9 cellular contexts compared by ENCODE assay signal in the genomic region with DNA sequence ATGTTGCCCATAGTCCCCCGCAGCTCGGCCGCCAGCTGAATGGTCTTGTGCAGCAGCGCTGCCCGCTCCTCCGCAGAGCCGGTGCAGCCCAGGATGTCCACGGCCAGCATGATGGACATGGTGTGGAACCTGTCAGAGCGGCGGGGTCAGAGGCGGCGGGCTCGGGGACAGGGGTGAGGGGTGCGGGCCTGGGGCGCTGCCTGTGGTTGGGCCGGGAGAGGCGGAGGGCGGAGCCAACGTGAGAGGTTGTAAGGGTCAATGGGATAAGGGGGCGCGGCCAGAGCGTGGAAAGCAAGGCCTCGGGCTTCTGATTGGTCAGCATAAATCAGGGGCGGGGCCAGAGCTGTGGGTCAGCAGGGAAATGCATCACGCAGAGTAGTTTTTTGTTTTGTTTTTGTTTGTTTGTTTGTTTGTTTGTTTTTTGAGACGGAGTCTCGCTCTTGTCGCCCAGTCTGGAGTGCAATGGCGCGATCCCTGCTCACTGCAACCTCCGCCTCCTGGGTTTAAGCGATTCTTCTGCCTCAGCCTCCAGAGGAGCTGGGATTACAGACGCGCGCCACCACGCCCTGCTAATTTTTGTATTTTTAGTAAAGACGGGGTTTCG. TPM values are rescaled to one million over a fixed set of nuclear protein-coding genes. Genes with fewer than 3 reads are reported as not detected.
A peak's percentile ranks its signal among the peaks of the same experiment; 100 is the strongest.
DNase-seq lines count a peak whose midpoint lies in the region; ATAC-seq and TF ChIP-seq lines count a peak whose summit lies in the region.
"Had no signal": no experiment of that assay in that cellular context is flagged by ENCODE, and none has a peak within 500 bp of the region (broad histone marks: within the 10 kb centered on the region; RNA-seq: fewer than 3 reads in every experiment).

No MANE protein-coding gene starts in this region.

- POLR2A ChIA-PET in IMR-90 (lab: Charles Lee; ENCODE audit: unreplicated experiment), result no interaction called here

- WGBS in IMR-90 (ENCODE audit: extremely low coverage in 2 of 2, insufficient read length in 1 of 2), 2 experiments, result 51% methylated on average over 11 of the region's 38 CpGs; no CpG with 5 or more reads in 1 of the 2 experiments
- 35% methylated on average over 16 of the region's 38 CpGs for WGBS in right lobe of liver (ENCODE audit: insufficient coverage, low coverage, low lambda C conversion rate, missing lambda C conversion rate)
- WGBS in testis, 2 donors, result 31 to 50% methylated on average over 25 to 38 of the region's 38 CpGs

- peak overlapping the region; percentile 74 for H3K4me3 Mint-ChIP-seq in endothelial cell (ENCODE audit: unreplicated experiment)
- H3K4me3 Mint-ChIP-seq in T-helper 2 cell treated with Interferon-gamma antibody and Interleukin-4, amounts not matched to agents 5 μg/mL and 100 μg/mL, for 36 hours, result no peak overlapping the region

- H3K14ac ChIP-seq in IMR-90 (replicated peaks; ENCODE audit: low read depth, low read length), result no peak overlapping the region

- no peak overlapping the region for H3K4me2 ChIP-seq in IMR-90 (ENCODE audit: low read depth, low read length)

- CTCF ChIA-PET in IMR-90 (lab: Yijun Ruan, JAX), result no interaction called here

- no peak overlapping the region for H2AK9ac ChIP-seq in IMR-90 (replicated peaks; ENCODE audit: low read depth, low read length, poor library complexity)

- H2AK5ac ChIP-seq in IMR-90 (ENCODE audit: low read depth, low read length), result no peak overlapping the region

- H3K4ac ChIP-seq in IMR-90 (ENCODE audit: low read depth, low read length), result no peak overlapping the region

- no peak for TF ChIP-seq POLR2A in IMR-90 (IDR thresholded peaks at IDR 0.05; ENCODE audit: low read depth, low read length)
- no peak for TF ChIP-seq POLR2A in right lobe of liver (IDR thresholded peaks at IDR 0.05)
- TF ChIP-seq POLR2A in testis (IDR thresholded peaks at IDR 0.05), result no peak

- intact Hi-C loops in IMR-90 (cut with micrococcal nuclease) (loop anchor here (5.0 kb wide), 1 partner anchor 375 kb away; no protein-coding TSS in a partner anchor), right lobe of liver (cut with DNase I) (loop anchor here in 1 of 2 donors (2.0 kb wide), 1 partner anchor 39 kb away; no protein-coding TSS in a partner anchor), testis (cut with DNase I; ENCODE audit: low total_unique reads) (no loop called here)

- H3K9me1 ChIP-seq in IMR-90 (ENCODE audit: insufficient read depth, low read length), result 0 out of 2 replicates have a peak, but pooled peaks cover 5% of the 10 kb centered on the region

- H4K20me1 ChIP-seq in IMR-90 (ENCODE audit: insufficient read depth, low read length), result peaks cover 7% of the 10 kb centered on the region; the same call in 1 of the 2 replicates

- dilution Hi-C loops in IMR-90 (cut with HindIII; ENCODE audit: low sequenced_read_pairs, unreplicated experiment), result no loop called here

- no peak overlapping the region for H2BK15ac ChIP-seq in IMR-90 (ENCODE audit: low read depth, low read length)

- H3K4me1 ChIP-seq in IMR-90 (ENCODE audit: control insufficient read depth, insufficient read depth, low read length) (no peaks in the 10 kb centered on the region), right lobe of liver (no peaks in the 10 kb centered on the region), testis (peaks cover 13% of the 10 kb centered on the region)

- H4K91ac ChIP-seq in IMR-90 (ENCODE audit: insufficient read depth, low read depth, low read length), result no peak overlapping the region

- H3K27me3 Mint-ChIP-seq in endothelial cell (ENCODE audit: unreplicated experiment), result peaks cover 16% of the 10 kb centered on the region
- no peaks in the 10 kb centered on the region for H3K27me3 Mint-ChIP-seq in T-helper 2 cell treated with Interferon-gamma antibody and Interleukin-4, amounts not matched to agents 5 μg/mL and 100 μg/mL, for 36 hours (ENCODE audit: low read depth)

- ATAC-seq in IMR-90 (ENCODE audit: low read depth), result no peak
- peak; percentile 60 to 85 (median 74) for ATAC-seq in right lobe of liver

- H3K4me1 Mint-ChIP-seq in endothelial cell (ENCODE audit: unreplicated experiment), result peaks cover 13% of the 10 kb centered on the region
- no peaks in the 10 kb centered on the region for H3K4me1 Mint-ChIP-seq in T-helper 2 cell treated with Interferon-gamma antibody and Interleukin-4, amounts not matched to agents 5 μg/mL and 100 μg/mL, for 36 hours (ENCODE audit: low read depth)

- H3K56ac ChIP-seq in IMR-90 (ENCODE audit: extremely low read depth, insufficient read depth, low read length), result no peak overlapping the region

- no peak overlapping the region for H3K9ac ChIP-seq in IMR-90 (ENCODE audit: low read depth, low read length)

- no peak overlapping the region for H3K23ac ChIP-seq in IMR-90 (ENCODE audit: low read depth, low read length)

- H3K18ac ChIP-seq in IMR-90 (ENCODE audit: low read depth, low read length), result no peak overlapping the region

- DNase-seq in IMR-90 (no peak), endothelial cell (ENCODE audit: low spot score) (peak; percentile 62), right lobe of liver (peak in 2 of 3 donors; percentile 70 to 78), testis (peak; percentile 94), NCI-H345 treated with DMSO at 0.1 percent for 48 hours (lab: John Stamatoyannopoulos, UW; ENCODE audit: unreplicated experiment) (no peak), D341Med (ENCODE audit: low spot score) (no peak), MG63 (no peak)
- no peak for DNase-seq in T-helper 2 cell treated with Interferon-gamma antibody and Interleukin-4, amounts not matched to agents 5 μg/mL and 100 μg/mL, for 36 hours (ENCODE audit: low spot score)
- DNase-seq: NCI-H446 had no signal

- no peaks in the 10 kb centered on the region for H3K9me3 Mint-ChIP-seq in endothelial cell (ENCODE audit: unreplicated experiment)
- H3K9me3 Mint-ChIP-seq in T-helper 2 cell treated with Interferon-gamma antibody and Interleukin-4, amounts not matched to agents 5 μg/mL and 100 μg/mL, for 36 hours, result no peaks in the 10 kb centered on the region

- BruUV-seq in IMR-90 (replicated peaks; lab: Mats Ljungman, UMichigan), result no TSS peak

- peak overlapping the region; percentile 21 for H2AFZ ChIP-seq in IMR-90 (replicated peaks; ENCODE audit: low read length, poor library complexity)

- H3K27ac Mint-ChIP-seq in endothelial cell (ENCODE audit: unreplicated experiment), result peak overlapping the region; percentile 64
- no peak overlapping the region for H3K27ac Mint-ChIP-seq in T-helper 2 cell treated with Interferon-gamma antibody and Interleukin-4, amounts not matched to agents 5 μg/mL and 100 μg/mL, for 36 hours

- no peak overlapping the region for H3K27ac ChIP-seq in IMR-90 (ENCODE audit: insufficient read depth, low read length)
- H3K27ac ChIP-seq in right lobe of liver, result no peak overlapping the region
- H3K27ac ChIP-seq in testis, result no peak overlapping the region

- no peaks in the 10 kb centered on the region for H3K79me1 ChIP-seq in IMR-90 (ENCODE audit: low read depth in 1 of 2, low read length in 2 of 2)

- H2BK20ac ChIP-seq in IMR-90 (ENCODE audit: low read depth, low read length), result no peak overlapping the region

- peaks cover 16% of the 10 kb centered on the region; the same call in 1 of the 2 replicates for H3K27me3 ChIP-seq in IMR-90 (ENCODE audit: control insufficient read depth, insufficient read depth, low read length)
- peaks cover 0 to 8% of the 10 kb centered on the region in 2 donors for H3K27me3 ChIP-seq in right lobe of liver
- H3K27me3 ChIP-seq in testis, result no peaks in the 10 kb centered on the region
- H3K27me3 ChIP-seq in MG63, result no peaks in the 10 kb centered on the region

- H3K4me3 ChIP-seq in IMR-90 (ENCODE audit: insufficient read depth, low read depth, low read length) (no peak overlapping the region; the same call in 1 of the 2 replicates), right lobe of liver (peak overlapping the region in 1 of 3 donors; percentile 16), testis (peak overlapping the region; percentile 31 to 56), MG63 (no peak overlapping the region)

- H3K36me3 Mint-ChIP-seq in endothelial cell (ENCODE audit: low read depth, unreplicated experiment), result peaks cover 44% of the 10 kb centered on the region
- peaks cover 43% of the 10 kb centered on the region for H3K36me3 Mint-ChIP-seq in T-helper 2 cell treated with Interferon-gamma antibody and Interleukin-4, amounts not matched to agents 5 μg/mL and 100 μg/mL, for 36 hours (ENCODE audit: low read depth)

- TF ChIP-seq CTCF in IMR-90 (conservative IDR thresholded peaks at IDR 0.05; ENCODE audit: low read depth, low read length), result no peak
- no peak for TF ChIP-seq CTCF in endothelial cell (IDR thresholded peaks at IDR 0.05; ENCODE audit: unreplicated experiment)
- TF ChIP-seq CTCF in right lobe of liver (IDR thresholded peaks at IDR 0.05), result no peak
- TF ChIP-seq CTCF in testis (IDR thresholded peaks at IDR 0.05), result no peak

- H3K9me3 ChIP-seq in IMR-90 (ENCODE audit: control insufficient read depth, insufficient read depth, low read length) (no peaks in the 10 kb centered on the region), right lobe of liver (no peaks in the 10 kb centered on the region), testis (no peaks in the 10 kb centered on the region), MG63 (no peaks in the 10 kb centered on the region)

- H2BK120ac ChIP-seq in IMR-90 (ENCODE audit: low read depth, low read length), result no peak overlapping the region

- no peak overlapping the region for H4K8ac ChIP-seq in IMR-90 (ENCODE audit: low read depth in 2 of 2, low read length in 2 of 2)

- no peak overlapping the region for H2BK5ac ChIP-seq in IMR-90 (ENCODE audit: low read depth, low read length, poor library complexity, severe bottlenecking)

- H4K5ac ChIP-seq in IMR-90 (ENCODE audit: low read depth, low read length), result no peak overlapping the region

- in situ Hi-C loops in IMR-90 (cut with MboI; ENCODE audit: low sequenced_read_pairs), result no loop called here

- H3K36me3 ChIP-seq in IMR-90 (ENCODE audit: control insufficient read depth, insufficient read depth, low read length), result no peaks in the 10 kb centered on the region
- H3K36me3 ChIP-seq in right lobe of liver, result no peaks in the 10 kb centered on the region
- H3K36me3 ChIP-seq in testis (ENCODE audit: low read depth, missing control alignments), result no peaks in the 10 kb centered on the region
- no peaks in the 10 kb centered on the region for H3K36me3 ChIP-seq in MG63

- no peak for TF ChIP-seq RAD21 in IMR-90 (IDR thresholded peaks at IDR 0.05; ENCODE audit: low read length)

RNA-seq across cellular contexts. Expression of a gene that starts 6.8 kb away (rescaled TPM):
- total RNA-seq in IMR-90 (2012; rRNA removed) (0.90 and 1.1 TPM in 2 replicates), endothelial cell (ENCODE audit: unreplicated experiment) (29.1 TPM), right lobe of liver (10 to 100 TPM in 2 of 6 experiments, 1 to 10 TPM in 4; 6.1 to 15.3 (median 7.7) TPM), testis (10 to 100 TPM; 28.7 to 32.0 TPM)
- polyA plus RNA-seq in IMR-90 (2012; rRNA removed) (12.5 and 12.9 TPM in 2 replicates), testis (ENCODE audit: insufficient read depth, low read depth, low replicate concordance) (30.4 TPM)
- polyA plus RNA-seq in IMR-90 (2012; cell fraction: cytosol; rRNA removed), result 10.1 and 16.2 TPM in 2 replicates
- polyA plus RNA-seq in IMR-90 (2012; cell fraction: nucleus; rRNA removed; ENCODE audit: low replicate concordance), result 10.8 and 25.9 TPM in 2 replicates
- 5.8 and 18.7 TPM in 2 replicates for total RNA-seq in MG63 (2014; rRNA removed; shearing (Covaris generic); ENCODE audit: low replicate concordance)

RNA-seq across cellular contexts. Expression of a gene that starts 26.1 kb away (rescaled TPM):
- total RNA-seq in IMR-90 (2012; rRNA removed), result not detected in 2 replicates
- polyA plus RNA-seq in IMR-90 (2012; rRNA removed), result 0.02 and 0.03 TPM in 2 replicates
- polyA plus RNA-seq in IMR-90 (2012; cell fraction: cytosol; rRNA removed), result 0.03 TPM in 1 of 2 replicates, not detected in the other
- polyA plus RNA-seq in IMR-90 (2012; cell fraction: nucleus; rRNA removed; ENCODE audit: low replicate concordance), result 0.08 and 0.11 TPM in 2 replicates
- total RNA-seq in endothelial cell (ENCODE audit: unreplicated experiment), result 0.08 TPM
- under 1 TPM in 2 of 6 experiments, not detected in 4; 0.05 to 0.12 TPM for total RNA-seq in right lobe of liver
- total RNA-seq in testis, result 10 to 100 TPM; 25.0 to 32.7 TPM
- polyA plus RNA-seq in testis (ENCODE audit: insufficient read depth, low read depth, low replicate concordance), result 46.2 TPM
- not detected in 2 replicates for total RNA-seq in MG63 (2014; rRNA removed; shearing (Covaris generic); ENCODE audit: low replicate concordance)

RNA-seq across cellular contexts. Expression of a gene that starts 26.5 kb away (rescaled TPM):
- total RNA-seq in IMR-90 (2012; rRNA removed), result 5.4 and 8.3 TPM in 2 replicates
- polyA plus RNA-seq in IMR-90 (2012; rRNA removed), result 14.8 and 16.3 TPM in 2 replicates
- polyA plus RNA-seq in IMR-90 (2012; cell fraction: cytosol; rRNA removed), result 34.6 and 35.1 TPM in 2 replicates
- 8.9 and 24.0 TPM in 2 replicates for polyA plus RNA-seq in IMR-90 (2012; cell fraction: nucleus; rRNA removed; ENCODE audit: low replicate concordance)
- 15.3 TPM for total RNA-seq in endothelial cell (ENCODE audit: unreplicated experiment)
- total RNA-seq in right lobe of liver, result 10 to 100 TPM in 2 of 6 experiments, 1 to 10 TPM in 4; 4.8 to 21.2 (median 6.8) TPM
- total RNA-seq in testis, result 10 to 100 TPM; 19.0 to 24.5 TPM
- 18.2 TPM for polyA plus RNA-seq in testis (ENCODE audit: insufficient read depth, low read depth, low replicate concordance)
- total RNA-seq in MG63 (2014; rRNA removed; shearing (Covaris generic); ENCODE audit: low replicate concordance), result 15.9 and 26.7 TPM in 2 replicates

RNA-seq across cellular contexts. Expression of a gene that starts 35.1 kb away (rescaled TPM):
- total RNA-seq in IMR-90 (2012; rRNA removed) (not detected in 2 replicates), endothelial cell (ENCODE audit: unreplicated experiment) (0.85 TPM), right lobe of liver (under 1 TPM in 1 of 6 experiments, not detected in 5; 0.10 TPM), testis (10 to 100 TPM; 11.6 to 26.5 TPM)
- polyA plus RNA-seq in IMR-90 (2012; rRNA removed) (0.04 TPM in 1 of 2 replicates, not detected in the other), testis (ENCODE audit: insufficient read depth, low read depth, low replicate concordance) (30.6 TPM)
- polyA plus RNA-seq in IMR-90 (2012; cell fraction: cytosol; rRNA removed), result not detected in 2 replicates
- polyA plus RNA-seq in IMR-90 (2012; cell fraction: nucleus; rRNA removed; ENCODE audit: low replicate concordance), result 0.34 and 0.41 TPM in 2 replicates
- total RNA-seq in MG63 (2014; rRNA removed; shearing (Covaris generic); ENCODE audit: low replicate concordance), result not detected in 2 replicates

RNA-seq across cellular contexts. Expression of a gene that starts 36.5 kb away (rescaled TPM):
- total RNA-seq in IMR-90 (2012; rRNA removed) (under 0.01 and 0.28 TPM in 2 replicates), endothelial cell (ENCODE audit: unreplicated experiment) (137 TPM), right lobe of liver (1 to 10 TPM; 1.7 to 5.6 (median 2.7) TPM), testis (1 to 10 TPM; 6.6 to 9.6 TPM)
- polyA plus RNA-seq in IMR-90 (2012; rRNA removed) (0.22 and 0.24 TPM in 2 replicates), testis (ENCODE audit: insufficient read depth, low read depth, low replicate concordance) (8.8 TPM)
- polyA plus RNA-seq in IMR-90 (2012; cell fraction: cytosol; rRNA removed), result 0.06 and 0.38 TPM in 2 replicates
- polyA plus RNA-seq in IMR-90 (2012; cell fraction: nucleus; rRNA removed; ENCODE audit: low replicate concordance), result 0.05 and 0.29 TPM in 2 replicates
- total RNA-seq in MG63 (2014; rRNA removed; shearing (Covaris generic); ENCODE audit: low replicate concordance), result not detected in 2 replicates

Comparison
In these comparisons a context has a peak if more than half of its experiments do, and no peak if none do; other contexts are left out.
1. DNase-seq: peak in endothelial cell (single experiment), right lobe of liver (2 of 3) and testis (single experiment); none in IMR-90 (single experiment), NCI-H345 treated with DMSO at 0.1 percent for 48 hours (single experiment), D341Med (single experiment), T-helper 2 cell treated with Interferon-gamma antibody and Interleukin-4, amounts not matched to agents 5 μg/mL and 100 μg/mL, for 36 hours (single experiment) and MG63 (single experiment).
2. H3K4me3 ChIP-seq: peak in testis (2 of 2); none in IMR-90 (single experiment) and MG63 (single experiment).
3. RNA of a gene that starts 26.1 kb away (total RNA-seq): 25.0 to 32.7 TPM in testis; 0.08 TPM in endothelial cell (single experiment), 0.05 to 0.12 TPM in right lobe of liver, not detected in IMR-90 and not detected in MG63; every median in the first group is over 10 times any median in the second.